Comparison of ENCODE assay signal across 19 cellular contexts in genomic region chr5:10334830-10335229, GRCh38. TPM values are rescaled to one million over a fixed set of nuclear protein-coding genes. Genes with fewer than 3 reads are reported as not detected.
DNase-seq lines count a peak whose midpoint lies in the region; ATAC-seq and TF ChIP-seq lines count a peak whose summit lies in the region.
"Had no signal": no experiment of that assay in that cellular context is flagged by ENCODE, and none has a peak within 500 bp of the region (broad histone marks: within the 10 kb centered on the region; RNA-seq: fewer than 3 reads in every experiment).

No MANE protein-coding gene starts in this region.

- no peak for ATAC-seq in activated naive CD8-positive, alpha-beta T cell treated with anti-CD3 and anti-CD28 coated beads, Interleukin-2, amount 50 U/mL, for 24 hours
- peak; percentile 28 for ATAC-seq in upper lobe of right lung
- no peak for ATAC-seq in HG03442 (IDR thresholded peaks at IDR 0.05; ENCODE audit: unreplicated experiment)
- no peak for ATAC-seq in GM21447 (IDR thresholded peaks at IDR 0.05; ENCODE audit: unreplicated experiment)
- ATAC-seq: stimulated activated memory B cell treated with anti-CD40 and anti-IgM and Interleukin-4, amounts not matched to agents 10 μg/mL and 1 μg/mL and 100 μg/mL, for 72 hours had no signal

- H3K27me3 ChIP-seq in endodermal cell (ENCODE audit: control insufficient read depth, insufficient read depth, low read length, poor library complexity, severe bottlenecking) (peaks cover 60% of the 10 kb centered on the region), upper lobe of right lung (no peaks in the 10 kb centered on the region)
- H3K27me3 ChIP-seq: thyroid gland had no signal

- H3K36me3 Mint-ChIP-seq in activated naive CD8-positive, alpha-beta T cell = no peaks in the 10 kb centered on the region
- no peaks in the 10 kb centered on the region for H3K36me3 Mint-ChIP-seq in activated naive CD8-positive, alpha-beta T cell treated with anti-CD3 and anti-CD28 coated beads, Interleukin-2, amount 50 U/mL, for 24 hours (ENCODE audit: low read depth)
- H3K36me3 Mint-ChIP-seq in endodermal cell (ENCODE audit: low read depth) = no peaks in the 10 kb centered on the region
- H3K36me3 Mint-ChIP-seq: CD4-positive, CD25-positive, alpha-beta regulatory T cell; stimulated activated memory B cell treated with anti-CD40 and anti-IgM and Interleukin-4, amounts not matched to agents 10 μg/mL and 1 μg/mL and 100 μg/mL, for 72 hours had no signal

- no peak overlapping the region for H3K27ac Mint-ChIP-seq in activated naive CD8-positive, alpha-beta T cell
- no peak overlapping the region for H3K27ac Mint-ChIP-seq in activated naive CD8-positive, alpha-beta T cell treated with anti-CD3 and anti-CD28 coated beads, Interleukin-2, amount 50 U/mL, for 24 hours
- H3K27ac Mint-ChIP-seq in endodermal cell = no peak overlapping the region
- H3K27ac Mint-ChIP-seq: CD4-positive, CD25-positive, alpha-beta regulatory T cell; stimulated activated memory B cell treated with anti-CD40 and anti-IgM and Interleukin-4, amounts not matched to agents 10 μg/mL and 1 μg/mL and 100 μg/mL, for 72 hours had no signal

- H3K4me1 ChIP-seq in endodermal cell (ENCODE audit: control insufficient read depth, insufficient read depth, low read length) (no peaks in the 10 kb centered on the region), upper lobe of right lung (peaks cover 35% of the 10 kb centered on the region)

- no peak overlapping the region for H3K4me3 ChIP-seq in endodermal cell (ENCODE audit: low read length)
- H3K4me3 ChIP-seq in upper lobe of right lung = no peak overlapping the region
- H3K4me3 ChIP-seq: thyroid gland had no signal

- TF ChIP-seq CTCF in endodermal cell (conservative IDR thresholded peaks at IDR 0.05) = no peak
- TF ChIP-seq CTCF in upper lobe of right lung (IDR thresholded peaks at IDR 0.05) = no peak

- no peaks in the 10 kb centered on the region for H3K9me3 Mint-ChIP-seq in activated naive CD8-positive, alpha-beta T cell (ENCODE audit: low read depth)
- no peaks in the 10 kb centered on the region for H3K9me3 Mint-ChIP-seq in activated naive CD8-positive, alpha-beta T cell treated with anti-CD3 and anti-CD28 coated beads, Interleukin-2, amount 50 U/mL, for 24 hours
- H3K9me3 Mint-ChIP-seq in endodermal cell = no peaks in the 10 kb centered on the region
- H3K9me3 Mint-ChIP-seq: stimulated activated memory B cell treated with anti-CD40 and anti-IgM and Interleukin-4, amounts not matched to agents 10 μg/mL and 1 μg/mL and 100 μg/mL, for 72 hours had no signal

- WGBS in endodermal cell (ENCODE audit: insufficient coverage in 1 of 2, insufficient read length in 1 of 2), 2 experiments = 90 to 94% methylated on average over 4 to 5 of the region's 5 CpGs

- intact Hi-C loops in upper lobe of right lung (cut with DNase I) = no loop called here
- intact Hi-C loops in posterior cingulate gyrus (cut with DNase I) = no loop called here

- H3K9me3 ChIP-seq in endodermal cell (ENCODE audit: control insufficient read depth, low read length) (no peaks in the 10 kb centered on the region), upper lobe of right lung (no peaks in the 10 kb centered on the region)
- H3K9me3 ChIP-seq: thyroid gland had no signal

- DNase-seq in activated naive CD8-positive, alpha-beta T cell treated with anti-CD3 and anti-CD28 coated beads, Interleukin-2, amount 50 U/mL, for 24 hours = no peak
- peak; percentile 67 for DNase-seq in OCI-M1 (lab: John Stamatoyannopoulos, UW)
- peak; percentile 22 for DNase-seq in endodermal cell
- DNase-seq in upper lobe of right lung = no peak
- DNase-seq in posterior cingulate gyrus = no peak
- DNase-seq: ACHN; activated CD4-positive, CD25-positive, alpha-beta regulatory T cell treated with anti-CD3 and anti-CD28 coated beads, Interleukin-2, amount 50 U/mL, for 72 hours; activated naive CD4-positive, alpha-beta T cell; activated T-cell treated with anti-CD3 and anti-CD28 coated beads for 4 hours; CD4-positive, CD25-positive, alpha-beta regulatory T cell; mammary epithelial cell; NCI-H1436; RPMI8226; stimulated activated CD4-positive, alpha-beta T cell treated with anti-CD3 and anti-CD28 coated beads, Interleukin-15, amount 100 ng/mL, for 24 hours; thyroid gland had no signal

- H3K4me3 Mint-ChIP-seq in activated naive CD8-positive, alpha-beta T cell = peak overlapping the region; percentile 20
- H3K4me3 Mint-ChIP-seq in activated naive CD8-positive, alpha-beta T cell treated with anti-CD3 and anti-CD28 coated beads, Interleukin-2, amount 50 U/mL, for 24 hours = no peak overlapping the region
- no peak overlapping the region for H3K4me3 Mint-ChIP-seq in endodermal cell
- H3K4me3 Mint-ChIP-seq: stimulated activated memory B cell treated with anti-CD40 and anti-IgM and Interleukin-4, amounts not matched to agents 10 μg/mL and 1 μg/mL and 100 μg/mL, for 72 hours had no signal

- peaks cover 2% of the 10 kb centered on the region for H3K4me1 Mint-ChIP-seq in activated naive CD8-positive, alpha-beta T cell (ENCODE audit: low read depth)
- H3K4me1 Mint-ChIP-seq in activated naive CD8-positive, alpha-beta T cell treated with anti-CD3 and anti-CD28 coated beads, Interleukin-2, amount 50 U/mL, for 24 hours = peaks cover 5% of the 10 kb centered on the region
- peaks cover 1% of the 10 kb centered on the region for H3K4me1 Mint-ChIP-seq in endodermal cell

- H3K27ac ChIP-seq in endodermal cell (ENCODE audit: low read depth, low read length) (no peak overlapping the region), upper lobe of right lung (no peak overlapping the region)
- H3K27ac ChIP-seq: thyroid gland had no signal

- H3K27me3 Mint-ChIP-seq in activated naive CD8-positive, alpha-beta T cell = peaks cover 18% of the 10 kb centered on the region
- H3K27me3 Mint-ChIP-seq in activated naive CD8-positive, alpha-beta T cell treated with anti-CD3 and anti-CD28 coated beads, Interleukin-2, amount 50 U/mL, for 24 hours = peaks cover 35% of the 10 kb centered on the region
- H3K27me3 Mint-ChIP-seq in endodermal cell (ENCODE audit: insufficient read depth) = peaks cover 62% of the 10 kb centered on the region

- no peak overlapping the region for H3K9ac ChIP-seq in endodermal cell (ENCODE audit: extremely low read depth, low read length, poor library complexity, severe bottlenecking)

- H3K36me3 ChIP-seq in endodermal cell (ENCODE audit: control insufficient read depth, insufficient read depth, low read length) (no peaks in the 10 kb centered on the region), upper lobe of right lung (no peaks in the 10 kb centered on the region)
- H3K36me3 ChIP-seq: thyroid gland had no signal

RNA-seq across cellular contexts. Expression of gene MARCHF6, which starts 18.7 kb away (rescaled TPM):
- total RNA-seq in endodermal cell (100 to 1,000 TPM; 149 to 150 TPM), upper lobe of right lung (150 TPM)
- polyA plus RNA-seq in endodermal cell (2013, experiment 1 of 2) = 146 TPM
- 126 TPM for polyA plus RNA-seq in endodermal cell (2013, experiment 2 of 2)

RNA-seq across cellular contexts. Expression of gene CMBL, which starts 27.1 kb away (rescaled TPM):
- total RNA-seq in endodermal cell (10 to 100 TPM; 10.4 to 20.5 TPM), upper lobe of right lung (21.8 TPM)
- polyA plus RNA-seq in endodermal cell (2013, experiment 1 of 2) = 34.9 TPM
- 26.8 TPM for polyA plus RNA-seq in endodermal cell (2013, experiment 2 of 2)

Comparison
In these comparisons a context has a peak if more than half of its experiments do, and no peak if none do; other contexts are left out.
1. DNase-seq: peak in OCI-M1 (single experiment) and endodermal cell (single experiment); none in activated naive CD8-positive, alpha-beta T cell treated with anti-CD3 and anti-CD28 coated beads, Interleukin-2, amount 50 U/mL, for 24 hours (single experiment), upper lobe of right lung (single experiment) and posterior cingulate gyrus (0 of 10).